ENCODE assay signal across 13 cellular contexts in genomic region chr1:224873645-224874369, GRCh38. TPM values are rescaled to one million over a fixed set of nuclear protein-coding genes. Genes with fewer than 3 reads are reported as not detected.
DNase-seq lines count a peak whose midpoint lies in the region; ATAC-seq and TF ChIP-seq lines count a peak whose summit lies in the region.
"Had no signal": no experiment of that assay in that cellular context is flagged by ENCODE, and none has a peak within 500 bp of the region (broad histone marks: within the 10 kb centered on the region; RNA-seq: fewer than 3 reads in every experiment).

No MANE protein-coding gene starts in this region.

- no peak for TF ChIP-seq CTCF in right lobe of liver (IDR thresholded peaks at IDR 0.05)
- TF ChIP-seq CTCF in Caco-2 (IDR thresholded peaks at IDR 0.05; ENCODE audit: insufficient read depth in 1 of 2, low read depth in 1 of 2, low read length in 1 of 2, severe bottlenecking in 1 of 2, unreplicated experiment in 1 of 2), result no peak

- H3K9me3 Mint-ChIP-seq in Caco-2 (ENCODE audit: unreplicated experiment), result no peaks in the 10 kb centered on the region
- H3K9me3 Mint-ChIP-seq: endodermal cell had no signal

- H3K27ac ChIP-seq in right lobe of liver, result peak overlapping the region; percentile 39 to 81 (median 80)
- H3K27ac ChIP-seq: BLaER1 had no signal

- DNase-seq in AG08396 (ENCODE audit: low spot score) (peak; percentile 34), M059J (ENCODE audit: low read depth) (peak; percentile 74), right lobe of liver (no peak), DMS 273 (lab: John Stamatoyannopoulos, UW; ENCODE audit: unreplicated experiment) (no peak), Caco-2 (no peak)
- DNase-seq: NCI-H1694; occipital lobe; stimulated activated CD4-positive, alpha-beta T cell treated with anti-CD3 and anti-CD28 coated beads, Interleukin-2, amount 100 ng/mL, for 24 hours had no signal

- H3K27me3 Mint-ChIP-seq in Caco-2 (ENCODE audit: insufficient read depth, unreplicated experiment), result no peaks in the 10 kb centered on the region

- H3K27ac Mint-ChIP-seq in Caco-2 (ENCODE audit: unreplicated experiment), result no peak overlapping the region
- H3K27ac Mint-ChIP-seq: endodermal cell had no signal

- peak overlapping the region in 2 of 3 donors; percentile 8 to 22 for H3K4me3 ChIP-seq in right lobe of liver
- H3K4me3 ChIP-seq in Caco-2 (ENCODE audit: low read depth, low read length), result no peak overlapping the region
- H3K4me3 ChIP-seq: BLaER1 had no signal

- CTCF ChIA-PET in Caco-2 (lab: Charles Lee), result interaction anchor here (0.9 to 2.1 kb wide), 3 partner anchors 21 to 49 kb away, joined by 3 to 14 read pairs (median 4); no protein-coding TSS in a partner anchor

- no peak for TF ChIP-seq POLR2A in right lobe of liver (IDR thresholded peaks at IDR 0.05)

- H3K36me3 ChIP-seq in right lobe of liver (no peaks in the 10 kb centered on the region), Caco-2 (ENCODE audit: control insufficient read depth, insufficient read depth, low read length) (no peaks in the 10 kb centered on the region)
- H3K36me3 ChIP-seq: BLaER1 had no signal

- BruUV-seq in Caco-2 (replicated peaks; lab: Mats Ljungman, UMichigan), result no TSS peak

- POLR2A ChIA-PET in Caco-2 (lab: Charles Lee), result no interaction called here

- peaks cover 4% of the 10 kb centered on the region for H3K36me3 Mint-ChIP-seq in Caco-2 (ENCODE audit: insufficient read depth, unreplicated experiment)

- ATAC-seq in esophagus mucosa (peak; percentile 32), right lobe of liver (peak; percentile 79 to 89 (median 84)), HG03442 (IDR thresholded peaks at IDR 0.05; ENCODE audit: unreplicated experiment) (no peak), HG03460 (IDR thresholded peaks at IDR 0.05; ENCODE audit: unreplicated experiment) (no peak)

- H3K4me1 Mint-ChIP-seq in Caco-2 (ENCODE audit: low read depth, unreplicated experiment), result no peaks in the 10 kb centered on the region

- intact Hi-C loops in right lobe of liver (cut with DNase I), result no loop called here
- intact Hi-C loops in Caco-2 (cut with micrococcal nuclease; ENCODE audit: unreplicated experiment), result no loop called here

- H3K4me1 ChIP-seq in right lobe of liver, result peaks cover 0 to 18% (median 6%) of the 10 kb centered on the region in 4 donors
- H3K4me1 ChIP-seq in Caco-2, result peaks cover 37% of the 10 kb centered on the region
- H3K4me1 ChIP-seq: BLaER1 had no signal

- 15% methylated on average over 3 of the region's 3 CpGs for WGBS in right lobe of liver (ENCODE audit: insufficient coverage, low coverage, low lambda C conversion rate, missing lambda C conversion rate)

- H3K9me3 ChIP-seq in right lobe of liver (no peaks in the 10 kb centered on the region), Caco-2 (no peaks in the 10 kb centered on the region)
- H3K9me3 ChIP-seq: BLaER1 had no signal

- no peak overlapping the region for H3K4me3 Mint-ChIP-seq in Caco-2 (ENCODE audit: unreplicated experiment)
- H3K4me3 Mint-ChIP-seq: endodermal cell had no signal

- no peaks in the 10 kb centered on the region for H3K27me3 ChIP-seq in right lobe of liver
- H3K27me3 ChIP-seq in Caco-2 (replicated peaks; ENCODE audit: control insufficient read depth, insufficient read depth, low read length), result no peaks in the 10 kb centered on the region
- H3K27me3 ChIP-seq: BLaER1 had no signal

RNA-seq across cellular contexts. Expression of gene DNAH14, which starts 55.7 kb away (rescaled TPM):
- not detected in 2 replicates for total RNA-seq in M059J (2014; rRNA removed; shearing (Covaris generic))
- 5.9 TPM for total RNA-seq in esophagus mucosa
- total RNA-seq in right lobe of liver, result 10 to 100 TPM in 3 of 6 experiments, 1 to 10 TPM in 3; 8.0 to 17.1 (median 9.7) TPM
- total RNA-seq in Caco-2 (2022), result 57.3 and 63.2 TPM in 2 replicates

Comparison
In these comparisons a context has a peak if more than half of its experiments do, and no peak if none do; other contexts are left out.
1. DNase-seq: peak in AG08396 (single experiment) and M059J (single experiment); none in right lobe of liver (0 of 3), DMS 273 (single experiment) and Caco-2 (0 of 2).
2. ATAC-seq: peak in esophagus mucosa (single experiment) and right lobe of liver (4 of 4); none in HG03442 (single experiment) and HG03460 (single experiment).